In genomic region chr2:17517481-17518211, GRCh38 we compare ENCODE assay signal across 9 cellular contexts. TPM values are rescaled to one million over a fixed set of nuclear protein-coding genes. Genes with fewer than 3 reads are reported as not detected.
DNase-seq lines count a peak whose midpoint lies in the region; ATAC-seq and TF ChIP-seq lines count a peak whose summit lies in the region.
"Had no signal": no experiment of that assay in that cellular context is flagged by ENCODE, and none has a peak within 500 bp of the region (broad histone marks: within the 10 kb centered on the region; RNA-seq: fewer than 3 reads in every experiment).

No MANE protein-coding gene starts in this region.

- peaks cover 0 to 7% (median 0%) of the 10 kb centered on the region in 8 donors for H3K9me3 Mint-ChIP-seq in CD4-positive, alpha-beta memory T cell
- peaks cover 2% of the 10 kb centered on the region for H3K9me3 Mint-ChIP-seq in activated CD4-positive, alpha-beta T cell treated with anti-CD3 and anti-CD28 coated beads for 36 hours (ENCODE audit: low read depth)

- H3K36me3 Mint-ChIP-seq in CD4-positive, alpha-beta memory T cell, result no peaks in the 10 kb centered on the region
- no peaks in the 10 kb centered on the region for H3K36me3 Mint-ChIP-seq in activated CD4-positive, alpha-beta T cell treated with anti-CD3 and anti-CD28 coated beads for 36 hours (ENCODE audit: low read depth)

- no peak overlapping the region for H3K27ac Mint-ChIP-seq in CD4-positive, alpha-beta memory T cell
- no peak overlapping the region for H3K27ac Mint-ChIP-seq in activated CD4-positive, alpha-beta T cell treated with anti-CD3 and anti-CD28 coated beads for 36 hours

- H3K27me3 ChIP-seq in esophagus (ENCODE audit: control insufficient read depth in 1 of 2, insufficient read depth in 2 of 2, low read length in 2 of 2), result no peaks in the 10 kb centered on the region
- no peaks in the 10 kb centered on the region for H3K27me3 ChIP-seq in prostate gland (replicated peaks; ENCODE audit: insufficient read depth)
- no peaks in the 10 kb centered on the region for H3K27me3 ChIP-seq in CD4-positive, alpha-beta memory T cell (ENCODE audit: insufficient read depth, low read length)

- peaks cover 2 to 7% of the 10 kb centered on the region in 2 donors for H3K27me3 Mint-ChIP-seq in CD4-positive, alpha-beta memory T cell
- H3K27me3 Mint-ChIP-seq in activated CD4-positive, alpha-beta T cell treated with anti-CD3 and anti-CD28 coated beads for 36 hours, result peaks cover 30% of the 10 kb centered on the region

- 38 to 40% methylated on average over 8 of the region's 8 CpGs for WGBS in esophagus, 2 donors
- WGBS in prostate gland, result 37% methylated on average over 8 of the region's 8 CpGs

- no peak for TF ChIP-seq POLR2A in prostate gland (IDR thresholded peaks at IDR 0.05)

- CTCF ChIA-PET in CD4-positive, alpha-beta memory T cell (lab: Charles Lee; ENCODE audit: partially characterized antibody), result no interaction called here
- CTCF ChIA-PET in activated CD4-positive, alpha-beta T cell treated with anti-CD3 and anti-CD28 coated beads for 36 hours (lab: Charles Lee), result no interaction called here

- no peak overlapping the region for H3K4me3 Mint-ChIP-seq in CD4-positive, alpha-beta memory T cell
- no peak overlapping the region for H3K4me3 Mint-ChIP-seq in activated CD4-positive, alpha-beta T cell treated with anti-CD3 and anti-CD28 coated beads for 36 hours

- no peak for TF ChIP-seq CTCF in prostate gland (IDR thresholded peaks at IDR 0.05)

- POLR2A ChIA-PET in CD4-positive, alpha-beta memory T cell (lab: Charles Lee; ENCODE audit: partially characterized antibody), result no interaction called here
- POLR2A ChIA-PET in activated CD4-positive, alpha-beta T cell treated with anti-CD3 and anti-CD28 coated beads for 36 hours (lab: Charles Lee), result no interaction called here

- no peaks in the 10 kb centered on the region for H3K4me1 Mint-ChIP-seq in CD4-positive, alpha-beta memory T cell
- no peaks in the 10 kb centered on the region for H3K4me1 Mint-ChIP-seq in activated CD4-positive, alpha-beta T cell treated with anti-CD3 and anti-CD28 coated beads for 36 hours

- DNase-seq in NCI-H748 (lab: John Stamatoyannopoulos, UW; ENCODE audit: unreplicated experiment), result peak; percentile 44
- no peak for DNase-seq in NCI-H748 treated with DMSO at 0.1 percent for 48 hours (lab: John Stamatoyannopoulos, UW)
- DNase-seq in HT-29 (ENCODE audit: low spot score), result peak; percentile 4
- DNase-seq in prostate gland (ENCODE audit: low spot score), result no peak
- DNase-seq in activated T-cell treated with anti-CD3 and anti-CD28 coated beads for 4 hours, result no peak
- no peak for DNase-seq in CD4-positive, alpha-beta memory T cell
- DNase-seq in activated CD4-positive, alpha-beta T cell treated with anti-CD3 and anti-CD28 coated beads for 36 hours, result no peak

- H3K9me3 ChIP-seq in esophagus (ENCODE audit: control insufficient read depth in 2 of 2, insufficient read depth in 1 of 2, low read depth in 1 of 2, low read length in 1 of 2), result no peaks in the 10 kb centered on the region
- H3K9me3 ChIP-seq in prostate gland, result no peaks in the 10 kb centered on the region
- H3K9me3 ChIP-seq in CD4-positive, alpha-beta memory T cell (ENCODE audit: control insufficient read depth in 1 of 2, low read length in 2 of 2), result no peaks in the 10 kb centered on the region

- intact Hi-C loops in prostate gland (cut with DNase I), result no loop called here
- intact Hi-C loops in CD4-positive, alpha-beta memory T cell (cut with micrococcal nuclease), result no loop called here
- intact Hi-C loops in activated CD4-positive, alpha-beta T cell treated with anti-CD3 and anti-CD28 coated beads for 36 hours (cut with DNase I, micrococcal nuclease), result no loop called here

- H3K4me1 ChIP-seq in esophagus (ENCODE audit: control insufficient read depth in 2 of 2, insufficient read depth in 2 of 2, low read length in 1 of 2) (no peaks in the 10 kb centered on the region), prostate gland (replicated peaks) (no peaks in the 10 kb centered on the region)
- no peaks in the 10 kb centered on the region for H3K4me1 ChIP-seq in CD4-positive, alpha-beta memory T cell (ENCODE audit: insufficient read depth, low read length)

- no peaks in the 10 kb centered on the region for H3K36me3 ChIP-seq in esophagus (ENCODE audit: control insufficient read depth in 2 of 2, insufficient read depth in 2 of 2, low read length in 1 of 2)
- H3K36me3 ChIP-seq in prostate gland, result no peaks in the 10 kb centered on the region
- H3K36me3 ChIP-seq in CD4-positive, alpha-beta memory T cell (ENCODE audit: insufficient read depth, low read length), result no peaks in the 10 kb centered on the region

- peak overlapping the region in 1 of 2 donors; percentile 24 for H3K27ac ChIP-seq in esophagus (ENCODE audit: low read depth in 2 of 2, low read length in 1 of 2)
- H3K27ac ChIP-seq in prostate gland, result no peak overlapping the region
- H3K27ac ChIP-seq in CD4-positive, alpha-beta memory T cell (ENCODE audit: low read depth, low read length), result no peak overlapping the region
- H3K27ac ChIP-seq: C4-2B had no signal

- H3K4me3 ChIP-seq in esophagus (ENCODE audit: low read depth in 1 of 2, low read length in 2 of 2) (peak overlapping the region; percentile 36 to 77), prostate gland (peak overlapping the region; percentile 17 to 21)
- H3K4me3 ChIP-seq in CD4-positive, alpha-beta memory T cell (ENCODE audit: low read length in 2 of 2), result no peak overlapping the region

- no peak for ATAC-seq in activated CD4-positive, alpha-beta T cell treated with anti-CD3 and anti-CD28 coated beads for 36 hours

RNA-seq across cellular contexts. Expression of gene RAD51AP2, which starts 0.6 kb away (rescaled TPM):
- total RNA-seq in HT-29 (2014; rRNA removed; shearing (Covaris generic)), result not detected in 2 replicates
- polyA plus RNA-seq in esophagus, result under 1 TPM; 0.05 to 0.28 TPM
- 1 to 10 TPM in 1 of 2 donors, not detected in 1; 4.2 TPM for total RNA-seq in prostate gland
- total RNA-seq in CD4-positive, alpha-beta memory T cell, result not detected
- not detected for polyA plus RNA-seq in CD4-positive, alpha-beta memory T cell
- total RNA-seq in activated CD4-positive, alpha-beta T cell treated with anti-CD3 and anti-CD28 coated beads for 36 hours, result not detected

RNA-seq across cellular contexts. Expression of gene VSNL1, which starts 22.9 kb away (rescaled TPM):
- not detected in 2 replicates for total RNA-seq in HT-29 (2014; rRNA removed; shearing (Covaris generic))
- 10 to 100 TPM; 35.7 to 47.2 TPM for polyA plus RNA-seq in esophagus
- 10 to 100 TPM in 1 of 2 donors, 1 to 10 TPM in 1; 4.4 to 11.7 TPM for total RNA-seq in prostate gland
- not detected for total RNA-seq in CD4-positive, alpha-beta memory T cell
- polyA plus RNA-seq in CD4-positive, alpha-beta memory T cell, result not detected
- not detected for total RNA-seq in activated CD4-positive, alpha-beta T cell treated with anti-CD3 and anti-CD28 coated beads for 36 hours

Comparison
In these comparisons a context has a peak if more than half of its experiments do, and no peak if none do; other contexts are left out.
1. DNase-seq: peak in NCI-H748 (single experiment) and HT-29 (single experiment); none in NCI-H748 treated with DMSO at 0.1 percent for 48 hours (single experiment), prostate gland (single experiment), activated T-cell treated with anti-CD3 and anti-CD28 coated beads for 4 hours (single experiment), CD4-positive, alpha-beta memory T cell (0 of 5) and activated CD4-positive, alpha-beta T cell treated with anti-CD3 and anti-CD28 coated beads for 36 hours (single experiment).
2. H3K4me3 ChIP-seq: peak in esophagus (2 of 2) and prostate gland (2 of 2); none in CD4-positive, alpha-beta memory T cell (0 of 2).